13 cellular contexts compared by ENCODE assay signal in the genomic region with DNA sequence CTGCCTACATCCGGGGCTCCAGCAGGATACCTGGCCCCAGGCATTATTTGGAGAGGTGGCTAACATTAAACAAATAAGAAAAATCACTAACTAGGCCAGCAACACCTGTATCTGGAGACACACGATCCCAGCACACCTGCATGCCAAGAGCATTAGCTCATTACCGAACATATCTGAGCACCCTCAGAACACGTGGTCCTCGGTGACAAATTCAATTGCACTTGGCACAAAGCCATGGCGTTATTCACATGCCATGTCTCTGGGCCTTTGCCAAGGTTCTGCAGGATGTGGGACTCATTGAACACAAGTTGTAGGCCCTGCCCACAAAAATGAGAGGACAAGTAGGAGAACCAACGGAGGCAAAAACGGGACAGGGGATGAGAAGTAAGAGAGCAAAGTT.
DNase-seq lines count a peak whose midpoint lies in the region; ATAC-seq and TF ChIP-seq lines count a peak whose summit lies in the region.
"Had no signal": no experiment of that assay in that cellular context is flagged by ENCODE, and none has a peak within 500 bp of the region (broad histone marks: within the 10 kb centered on the region; RNA-seq: fewer than 3 reads in every experiment).

No MANE protein-coding gene starts in this region.

- DNase-seq in NCI-H82 (lab: John Stamatoyannopoulos, UW), result peak; percentile 9
- no peak for DNase-seq in NCI-H82 treated with DMSO at 0.1 percent for 48 hours (lab: John Stamatoyannopoulos, UW; ENCODE audit: unreplicated experiment)
- DNase-seq in NCI-H345 treated with DMSO at 0.1 percent for 48 hours (lab: John Stamatoyannopoulos, UW; ENCODE audit: unreplicated experiment), result peak; percentile 92
- DNase-seq in upper lobe of left lung, result peak in 1 of 2 donors; percentile 87
- no peak for DNase-seq in activated naive CD4-positive, alpha-beta T cell (lab: John Stamatoyannopoulos, UW)
- DNase-seq in occipital lobe (lab: John Stamatoyannopoulos, UW), result no peak
- DNase-seq: activated CD8-positive, alpha-beta memory T cell treated with anti-CD3 and anti-CD28 coated beads for 24 hours; aorta; stimulated activated CD4-positive, alpha-beta T cell treated with anti-CD3 and anti-CD28 coated beads, Interleukin-4, amount 100 ng/mL, for 24 hours had no signal

- TF ChIP-seq POLR2A in upper lobe of left lung (IDR thresholded peaks at IDR 0.05), result no peak

- H3K27me3 ChIP-seq in upper lobe of left lung, result no peaks in the 10 kb centered on the region
- H3K27me3 ChIP-seq: tibial nerve had no signal

- H3K9me3 ChIP-seq in upper lobe of left lung, result no peaks in the 10 kb centered on the region
- H3K9me3 ChIP-seq: tibial nerve had no signal

- no peak overlapping the region for H3K4me3 ChIP-seq in upper lobe of left lung
- H3K4me3 ChIP-seq: tibial nerve had no signal

- no peaks in the 10 kb centered on the region for H3K4me1 ChIP-seq in upper lobe of left lung
- H3K4me1 ChIP-seq: tibial nerve had no signal

- peak; percentile 89 for ATAC-seq in esophagus mucosa
- peak; percentile 57 to 91 for ATAC-seq in upper lobe of left lung (ENCODE audit: low FRiP score in 2 of 2)
- no peak for ATAC-seq in HG03565 (IDR thresholded peaks at IDR 0.05; ENCODE audit: unreplicated experiment)

- WGBS in upper lobe of left lung, 2 donors, result 32 to 38% methylated on average over 7 to 8 of the region's 8 CpGs

- no peak for TF ChIP-seq CTCF in upper lobe of left lung (IDR thresholded peaks at IDR 0.05)

- no peaks in the 10 kb centered on the region for H3K36me3 ChIP-seq in upper lobe of left lung
- H3K36me3 ChIP-seq: tibial nerve had no signal

- H3K27ac ChIP-seq in upper lobe of left lung, result peak overlapping the region in 1 of 4 donors; percentile 33
- H3K27ac ChIP-seq: HL-60, tibial nerve had no signal

- TF ChIP-seq EP300 in upper lobe of left lung (IDR thresholded peaks at IDR 0.05), result peak in 2 of 4 donors; percentile 38 to 89

Comparison
In these comparisons a context has a peak if more than half of its experiments do, and no peak if none do; other contexts are left out.
1. DNase-seq: peak in NCI-H82 (single experiment) and NCI-H345 treated with DMSO at 0.1 percent for 48 hours (single experiment); none in NCI-H82 treated with DMSO at 0.1 percent for 48 hours (single experiment), activated naive CD4-positive, alpha-beta T cell (0 of 4) and occipital lobe (single experiment).